In genomic region chr6:124996411-124996810, GRCh38 we compare ENCODE assay signal across 18 cellular contexts.
"Had no signal": no experiment of that assay in that cellular context is flagged by ENCODE, and none has a peak within 500 bp of the region (broad histone marks: within the 10 kb centered on the region; RNA-seq: fewer than 3 reads in every experiment).

No MANE protein-coding gene starts in this region.

- H3K27ac ChIP-seq: dorsolateral prefrontal cortex, skin epidermis, spleen, testis, tibial artery had no signal

- H3K36me3 ChIP-seq: spleen had no signal

- H3K9me3 ChIP-seq: psoas muscle, spleen, testis, tibial artery had no signal

- H3K27me3 ChIP-seq: dorsolateral prefrontal cortex, spleen, testis, tibial artery had no signal

- H3K4me1 ChIP-seq: testis had no signal

- H3K4me3 ChIP-seq: dorsolateral prefrontal cortex, psoas muscle, skin epidermis, spleen, testis, tibial artery had no signal

- DNase-seq: dorsolateral prefrontal cortex; effector CD4-positive, alpha-beta T cell; hypothalamus; immature natural killer cell; islet precursor cell; mesendoderm; midbrain; natural killer cell; posterior cingulate gyrus; psoas muscle; right cardiac atrium; spleen; stimulated activated CD4-positive, alpha-beta T cell treated with anti-CD3 and anti-CD28 coated beads, Interleukin-4, amount 100 ng/mL, for 4 hours; stimulated activated naive CD8-positive, alpha-beta T cell treated with anti-CD3 and anti-CD28 coated beads, Interleukin-15, Interleukin-2, amounts not matched to agents 100 U/mL and 50 U/mL, for 24 hours; substantia nigra; testis; tibial artery had no signal
